ENCODE assay signal across 14 cellular contexts in the genomic region with DNA sequence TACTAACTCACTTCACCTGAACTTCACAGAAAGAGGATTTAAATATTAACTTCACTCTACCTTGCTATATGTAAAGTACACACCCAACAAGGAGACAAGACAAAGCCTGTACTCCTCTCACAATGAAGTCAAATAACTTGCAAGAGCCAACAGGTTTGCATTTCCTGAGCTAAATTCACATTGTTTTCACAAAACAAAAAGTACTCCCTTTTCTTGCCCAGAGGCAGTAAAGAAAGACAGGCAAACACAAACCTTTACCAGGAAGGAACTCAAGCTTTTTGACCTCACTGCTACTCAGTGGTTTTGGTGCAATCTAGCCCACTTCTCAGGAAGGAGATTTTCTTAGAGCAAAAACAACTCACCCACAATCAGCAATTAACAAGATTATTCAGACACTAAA. TPM values are rescaled to one million over a fixed set of nuclear protein-coding genes. Genes with fewer than 3 reads are reported as not detected.
DNase-seq lines count a peak whose midpoint lies in the region; ATAC-seq and TF ChIP-seq lines count a peak whose summit lies in the region.
"Had no signal": no experiment of that assay in that cellular context is flagged by ENCODE, and none has a peak within 500 bp of the region (broad histone marks: within the 10 kb centered on the region; RNA-seq: fewer than 3 reads in every experiment).

No MANE protein-coding gene starts in this region.

- H3K27me3 Mint-ChIP-seq in CD4-positive, CD25-positive, alpha-beta regulatory T cell, result no peaks in the 10 kb centered on the region
- H3K27me3 Mint-ChIP-seq in T-helper 17 cell (no peaks in the 10 kb centered on the region), immature natural killer cell (ENCODE audit: low read depth in 3 of 3) (peaks cover 0 to 4% (median 2%) of the 10 kb centered on the region in 3 donors)
- H3K27me3 Mint-ChIP-seq: stimulated activated naive CD8-positive, alpha-beta T cell treated with anti-CD3 and anti-CD28 coated beads, Interleukin-15, Interleukin-2, amounts not matched to agents 100 ng/mL and 50 ng/mL, for 24 hours had no signal

- H3K4me3 Mint-ChIP-seq in CD4-positive, CD25-positive, alpha-beta regulatory T cell, result peak overlapping the region in 2 of 4 donors; percentile 27 to 56
- H3K4me3 Mint-ChIP-seq in T-helper 17 cell (no peak overlapping the region), immature natural killer cell (peak overlapping the region; percentile 71 to 91 (median 79))
- H3K4me3 Mint-ChIP-seq: stimulated activated naive CD8-positive, alpha-beta T cell treated with anti-CD3 and anti-CD28 coated beads, Interleukin-15, Interleukin-2, amounts not matched to agents 100 ng/mL and 50 ng/mL, for 24 hours had no signal

- H3K36me3 Mint-ChIP-seq in CD4-positive, CD25-positive, alpha-beta regulatory T cell, result peaks cover 8% of the 10 kb centered on the region
- H3K36me3 Mint-ChIP-seq in T-helper 17 cell (ENCODE audit: low read depth), result peaks cover 5% of the 10 kb centered on the region
- H3K36me3 Mint-ChIP-seq in immature natural killer cell, result peaks cover 5 to 15% (median 7%) of the 10 kb centered on the region in 3 donors

- no peaks in the 10 kb centered on the region for H3K36me3 ChIP-seq in CD4-positive, CD25-positive, alpha-beta regulatory T cell (ENCODE audit: control insufficient read depth, insufficient read depth, low read length)

- H3K4me1 ChIP-seq in CD4-positive, CD25-positive, alpha-beta regulatory T cell (ENCODE audit: control insufficient read depth, insufficient read depth, low read length, poor library complexity, severe bottlenecking), result peaks cover 5% of the 10 kb centered on the region

- TF ChIP-seq CTCF in coronary artery (IDR thresholded peaks at IDR 0.05), result no peak

- H3K9me3 Mint-ChIP-seq in CD4-positive, CD25-positive, alpha-beta regulatory T cell, result no peaks in the 10 kb centered on the region
- H3K9me3 Mint-ChIP-seq in immature natural killer cell, result no peaks in the 10 kb centered on the region
- H3K9me3 Mint-ChIP-seq: stimulated activated naive CD8-positive, alpha-beta T cell treated with anti-CD3 and anti-CD28 coated beads, Interleukin-15, Interleukin-2, amounts not matched to agents 100 ng/mL and 50 ng/mL, for 24 hours had no signal

- no peaks in the 10 kb centered on the region for H3K27me3 ChIP-seq in CD4-positive, CD25-positive, alpha-beta regulatory T cell (ENCODE audit: control insufficient read depth, insufficient read depth, low read length)
- H3K27me3 ChIP-seq: heart left ventricle had no signal

- H3K4me1 Mint-ChIP-seq in CD4-positive, CD25-positive, alpha-beta regulatory T cell, result peaks cover 11 to 26% (median 21%) of the 10 kb centered on the region in 4 donors
- H3K4me1 Mint-ChIP-seq in T-helper 17 cell (peaks cover 18% of the 10 kb centered on the region), immature natural killer cell (peaks cover 85 to 92% of the 10 kb centered on the region in 2 donors)

- DNase-seq in CD4-positive, CD25-positive, alpha-beta regulatory T cell, result peak in 1 of 3 donors; percentile 47
- peak; percentile 16 for DNase-seq in GM19240 (ENCODE audit: insufficient read length, low spot score)
- no peak for DNase-seq in T-helper 17 cell
- DNase-seq in immature natural killer cell, result peak; percentile 45 to 59 (median 52)
- no peak for DNase-seq in NCI-H524 (lab: John Stamatoyannopoulos, UW)
- DNase-seq in SW 1271 (lab: John Stamatoyannopoulos, UW), result no peak
- no peak for DNase-seq in coronary artery (ENCODE audit: low spot score)
- DNase-seq in GM19238 (ENCODE audit: insufficient read length, low spot score), result no peak
- DNase-seq: amygdala, heart left ventricle, NCI-H2107 had no signal

- no peaks in the 10 kb centered on the region for H3K9me3 ChIP-seq in CD4-positive, CD25-positive, alpha-beta regulatory T cell (ENCODE audit: control insufficient read depth in 2 of 2, low read length in 2 of 2)
- H3K9me3 ChIP-seq in T-helper 17 cell (ENCODE audit: control insufficient read depth, low read length, poor library complexity, severe bottlenecking), result no peaks in the 10 kb centered on the region
- H3K9me3 ChIP-seq: heart left ventricle had no signal

- ATAC-seq in CD4-positive, CD25-positive, alpha-beta regulatory T cell (ENCODE audit: low read depth in 2 of 2), result no peak
- no peak for ATAC-seq in T-helper 17 cell
- ATAC-seq: heart left ventricle, K562 had no signal

- H3K27ac ChIP-seq in CD4-positive, CD25-positive, alpha-beta regulatory T cell (ENCODE audit: insufficient read depth, low read length, poor library complexity, severe bottlenecking), result no peak overlapping the region
- no peak overlapping the region for H3K27ac ChIP-seq in coronary artery

- H3K4me3 ChIP-seq in CD4-positive, CD25-positive, alpha-beta regulatory T cell (ENCODE audit: low read depth, low read length), result peak overlapping the region; percentile 17
- H3K4me3 ChIP-seq in coronary artery, result no peak overlapping the region
- H3K4me3 ChIP-seq: heart left ventricle, K562 had no signal

- H3K27ac Mint-ChIP-seq in CD4-positive, CD25-positive, alpha-beta regulatory T cell, result peak overlapping the region in 2 of 3 donors; percentile 27 to 49
- peak overlapping the region; percentile 78 for H3K27ac Mint-ChIP-seq in T-helper 17 cell
- H3K27ac Mint-ChIP-seq in immature natural killer cell, result peak overlapping the region; percentile 78 to 94 (median 84)
- H3K27ac Mint-ChIP-seq: stimulated activated naive CD8-positive, alpha-beta T cell treated with anti-CD3 and anti-CD28 coated beads, Interleukin-15, Interleukin-2, amounts not matched to agents 100 ng/mL and 50 ng/mL, for 24 hours had no signal

RNA-seq across cellular contexts. Expression of a gene that starts 15.7 kb away (rescaled TPM):
- total RNA-seq in CD4-positive, CD25-positive, alpha-beta regulatory T cell, result 20.7 TPM
- polyA plus RNA-seq in CD4-positive, CD25-positive, alpha-beta regulatory T cell, result 10 to 100 TPM; 22.8 to 29.9 (median 28.1) TPM
- 10 to 100 TPM; 11.8 to 14.2 TPM for total RNA-seq in T-helper 17 cell
- 100 to 1,000 TPM; 121 to 185 (median 122) TPM for polyA plus RNA-seq in immature natural killer cell

RNA-seq across cellular contexts. Expression of a gene that starts 44.9 kb away (rescaled TPM):
- not detected for total RNA-seq in CD4-positive, CD25-positive, alpha-beta regulatory T cell
- polyA plus RNA-seq in CD4-positive, CD25-positive, alpha-beta regulatory T cell, result not detected
- total RNA-seq in T-helper 17 cell, result not detected
- not detected for polyA plus RNA-seq in immature natural killer cell
- total RNA-seq: heart left ventricle, K562, pulmonary artery endothelial cell had no signal
- polyA plus RNA-seq: heart left ventricle, K562 had no signal

Comparison
In these comparisons a context has a peak if more than half of its experiments do, and no peak if none do; other contexts are left out.
1. DNase-seq: peak in GM19240 (single experiment) and immature natural killer cell (3 of 3); none in T-helper 17 cell (0 of 3), NCI-H524 (0 of 2), SW 1271 (0 of 2), coronary artery (single experiment) and GM19238 (single experiment).
2. Peak in every context shown above with its lines, with median percentiles within 50 percentile points of each other: H3K27ac Mint-ChIP-seq.